2 cellular contexts compared by ENCODE assay signal in the genomic region with DNA sequence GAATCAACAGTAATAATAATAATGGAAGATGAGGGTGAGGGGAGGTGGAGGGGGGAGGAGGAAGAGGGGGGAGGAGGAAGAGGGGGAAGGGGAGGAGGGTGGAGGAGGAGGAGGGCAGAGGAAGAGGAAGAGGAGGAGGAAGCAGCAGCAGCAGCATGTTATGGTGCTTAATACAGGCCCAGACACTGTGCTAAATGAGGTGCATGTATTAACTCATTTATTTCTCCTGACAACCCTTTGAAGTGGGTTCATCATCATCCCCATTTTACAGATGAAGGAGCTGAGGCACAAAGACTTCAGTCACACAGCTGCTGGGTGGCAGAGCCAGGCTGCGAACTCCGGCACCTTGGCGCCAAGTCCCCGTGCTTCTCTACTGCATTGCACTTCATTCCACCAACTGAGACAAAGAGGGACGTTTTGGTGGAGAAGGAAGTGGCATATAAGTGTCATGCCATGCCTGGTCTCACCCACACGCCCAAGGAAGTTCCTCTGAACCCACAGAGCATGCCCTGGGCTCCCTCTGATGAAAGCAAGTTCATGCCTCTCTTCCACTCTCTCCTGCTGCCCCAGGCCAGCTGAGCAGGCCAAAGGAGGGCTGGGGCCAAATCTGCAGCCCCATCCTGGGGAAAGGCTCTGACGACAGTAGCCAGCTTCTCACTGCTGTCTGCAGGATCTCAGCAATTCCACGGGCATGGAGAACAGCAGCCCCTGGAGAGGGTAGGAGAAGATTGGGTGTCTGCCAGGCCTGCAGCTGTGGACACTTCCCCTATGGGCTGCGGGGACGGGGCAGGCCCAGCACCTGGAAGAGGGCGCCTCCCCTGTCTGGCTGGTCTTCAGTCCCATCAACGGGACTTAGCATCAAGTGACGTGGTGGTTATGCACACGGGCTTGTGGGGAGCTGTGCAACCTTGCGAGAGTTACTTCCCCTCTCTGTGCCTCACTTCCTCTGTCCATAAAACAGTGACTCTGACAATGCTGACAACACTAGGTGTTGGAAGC.
TF ChIP-seq lines count a peak whose summit lies in the region.

No MANE protein-coding gene starts in this region.

TF ChIP-seq in SK-N-SH, 30 proteins besides CTCF, POLR2A, EP300 and RAD21 (continued from another document):
- TF ChIP-seq, protein P1, sequence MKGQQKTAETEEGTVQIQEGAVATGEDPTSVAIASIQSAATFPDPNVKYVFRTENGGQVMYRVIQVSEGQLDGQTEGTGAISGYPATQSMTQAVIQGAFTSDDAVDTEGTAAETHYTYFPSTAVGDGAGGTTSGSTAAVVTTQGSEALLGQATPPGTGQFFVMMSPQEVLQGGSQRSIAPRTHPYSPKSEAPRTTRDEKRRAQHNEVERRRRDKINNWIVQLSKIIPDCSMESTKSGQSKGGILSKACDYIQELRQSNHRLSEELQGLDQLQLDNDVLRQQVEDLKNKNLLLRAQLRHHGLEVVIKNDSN (IDR thresholded peaks at IDR 0.05; ENCODE audit: borderline replicate concordance, low read depth): no peak
- TF ChIP-seq, protein P2, sequence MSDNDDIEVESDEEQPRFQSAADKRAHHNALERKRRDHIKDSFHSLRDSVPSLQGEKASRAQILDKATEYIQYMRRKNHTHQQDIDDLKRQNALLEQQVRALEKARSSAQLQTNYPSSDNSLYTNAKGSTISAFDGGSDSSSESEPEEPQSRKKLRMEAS (IDR thresholded peaks at IDR 0.05; ENCODE audit: low read depth): no peak
- no peak for TF ChIP-seq SMC3 (IDR thresholded peaks at IDR 0.05; ENCODE audit: low read depth, low read length)
- TF ChIP-seq RCOR1 (IDR thresholded peaks at IDR 0.05; ENCODE audit: low read length): no peak
- TF ChIP-seq MEF2A (IDR thresholded peaks at IDR 0.05; ENCODE audit: borderline replicate concordance, low read depth): no peak
- TF ChIP-seq RXRA (IDR thresholded peaks at IDR 0.05; ENCODE audit: borderline replicate concordance, low read depth): no peak
- TF ChIP-seq JUND (IDR thresholded peaks at IDR 0.05): no peak

TF ChIP-seq in SK-N-SH treated with all-trans-retinoic acid at 6 μM for 48 hours, 23 proteins besides CTCF, POLR2A, EP300 and RAD21 (continued from another document):
- TF ChIP-seq, protein P3, sequence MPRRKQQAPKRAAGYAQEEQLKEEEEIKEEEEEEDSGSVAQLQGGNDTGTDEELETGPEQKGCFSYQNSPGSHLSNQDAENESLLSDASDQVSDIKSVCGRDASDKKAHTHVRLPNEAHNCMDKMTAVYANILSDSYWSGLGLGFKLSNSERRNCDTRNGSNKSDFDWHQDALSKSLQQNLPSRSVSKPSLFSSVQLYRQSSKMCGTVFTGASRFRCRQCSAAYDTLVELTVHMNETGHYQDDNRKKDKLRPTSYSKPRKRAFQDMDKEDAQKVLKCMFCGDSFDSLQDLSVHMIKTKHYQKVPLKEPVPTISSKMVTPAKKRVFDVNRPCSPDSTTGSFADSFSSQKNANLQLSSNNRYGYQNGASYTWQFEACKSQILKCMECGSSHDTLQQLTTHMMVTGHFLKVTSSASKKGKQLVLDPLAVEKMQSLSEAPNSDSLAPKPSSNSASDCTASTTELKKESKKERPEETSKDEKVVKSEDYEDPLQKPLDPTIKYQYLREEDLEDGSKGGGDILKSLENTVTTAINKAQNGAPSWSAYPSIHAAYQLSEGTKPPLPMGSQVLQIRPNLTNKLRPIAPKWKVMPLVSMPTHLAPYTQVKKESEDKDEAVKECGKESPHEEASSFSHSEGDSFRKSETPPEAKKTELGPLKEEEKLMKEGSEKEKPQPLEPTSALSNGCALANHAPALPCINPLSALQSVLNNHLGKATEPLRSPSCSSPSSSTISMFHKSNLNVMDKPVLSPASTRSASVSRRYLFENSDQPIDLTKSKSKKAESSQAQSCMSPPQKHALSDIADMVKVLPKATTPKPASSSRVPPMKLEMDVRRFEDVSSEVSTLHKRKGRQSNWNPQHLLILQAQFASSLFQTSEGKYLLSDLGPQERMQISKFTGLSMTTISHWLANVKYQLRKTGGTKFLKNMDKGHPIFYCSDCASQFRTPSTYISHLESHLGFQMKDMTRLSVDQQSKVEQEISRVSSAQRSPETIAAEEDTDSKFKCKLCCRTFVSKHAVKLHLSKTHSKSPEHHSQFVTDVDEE (CRISPR knock-in tag; IDR thresholded peaks at IDR 0.05): no peak
- no peak for TF ChIP-seq TOX (CRISPR knock-in tag; IDR thresholded peaks at IDR 0.05; ENCODE audit: borderline replicate concordance)
- no peak for TF ChIP-seq CSDC2 (CRISPR knock-in tag; IDR thresholded peaks at IDR 0.05)
- TF ChIP-seq, protein P4, sequence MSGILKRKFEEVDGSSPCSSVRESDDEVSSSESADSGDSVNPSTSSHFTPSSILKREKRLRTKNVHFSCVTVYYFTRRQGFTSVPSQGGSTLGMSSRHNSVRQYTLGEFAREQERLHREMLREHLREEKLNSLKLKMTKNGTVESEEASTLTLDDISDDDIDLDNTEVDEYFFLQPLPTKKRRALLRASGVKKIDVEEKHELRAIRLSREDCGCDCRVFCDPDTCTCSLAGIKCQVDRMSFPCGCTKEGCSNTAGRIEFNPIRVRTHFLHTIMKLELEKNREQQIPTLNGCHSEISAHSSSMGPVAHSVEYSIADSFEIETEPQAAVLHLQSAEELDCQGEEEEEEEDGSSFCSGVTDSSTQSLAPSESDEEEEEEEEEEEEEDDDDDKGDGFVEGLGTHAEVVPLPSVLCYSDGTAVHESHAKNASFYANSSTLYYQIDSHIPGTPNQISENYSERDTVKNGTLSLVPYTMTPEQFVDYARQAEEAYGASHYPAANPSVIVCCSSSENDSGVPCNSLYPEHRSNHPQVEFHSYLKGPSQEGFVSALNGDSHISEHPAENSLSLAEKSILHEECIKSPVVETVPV (CRISPR knock-in tag; IDR thresholded peaks at IDR 0.05): no peak
- TF ChIP-seq ZFP30 (CRISPR knock-in tag; IDR thresholded peaks at IDR 0.05): no peak
- no peak for TF ChIP-seq RARB (CRISPR knock-in tag; IDR thresholded peaks at IDR 0.05)
